In the genomic region with DNA sequence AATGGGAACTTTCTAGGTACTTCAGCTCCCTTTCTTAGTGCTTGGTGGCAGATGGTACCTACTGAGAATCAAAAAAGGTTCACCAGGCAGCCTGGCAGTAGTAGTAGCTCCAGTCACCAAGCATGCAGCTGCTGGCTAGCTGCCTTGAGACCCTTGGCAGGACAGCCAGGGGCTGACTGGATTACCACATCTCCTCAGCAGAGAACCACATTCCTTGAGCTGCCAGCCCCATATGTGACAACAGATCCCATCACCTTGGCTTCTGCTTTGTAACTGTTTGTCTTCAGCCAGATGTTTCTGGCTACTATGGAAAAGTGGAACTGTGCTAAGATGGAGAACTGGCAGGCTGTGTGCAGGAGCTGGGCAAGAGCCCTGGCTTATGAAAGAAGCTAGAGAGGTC, we compare ENCODE assay signal across 29 cellular contexts. TPM values are rescaled to one million over a fixed set of nuclear protein-coding genes. Genes with fewer than 3 reads are reported as not detected.
"Had no signal": no experiment of that assay in that cellular context is flagged by ENCODE, and none has a peak within 500 bp of the region (broad histone marks: within the 10 kb centered on the region; RNA-seq: fewer than 3 reads in every experiment).

No MANE protein-coding gene starts in this region.

- H3K9me3 Mint-ChIP-seq: naive thymus-derived CD8-positive, alpha-beta T cell; nephron progenitor cell had no signal

- H3K27ac ChIP-seq: coronary artery, esophagus squamous epithelium, gastrocnemius medialis, hepatocyte, left lung, lower lobe of right lung, prostate gland, right lobe of liver, stomach, thyroid gland, vagina had no signal

- ATAC-seq: left lung; lower lobe of right lung; naive thymus-derived CD8-positive, alpha-beta T cell; right lobe of liver had no signal

- H3K27ac Mint-ChIP-seq: naive thymus-derived CD8-positive, alpha-beta T cell; nephron progenitor cell had no signal

- H3K27me3 Mint-ChIP-seq: naive thymus-derived CD8-positive, alpha-beta T cell had no signal

- H3K4me3 Mint-ChIP-seq: naive thymus-derived CD8-positive, alpha-beta T cell; nephron progenitor cell had no signal

- DNase-seq: dermis blood vessel endothelial cell; effector memory CD4-positive, alpha-beta T cell; erythroblast; esophagus squamous epithelium; gastrocnemius medialis; head of caudate nucleus; kidney; left lung; lower lobe of right lung; naive thymus-derived CD8-positive, alpha-beta T cell; nephron progenitor cell; nucleus accumbens; right lobe of liver; stimulated activated CD4-positive, alpha-beta T cell treated with anti-CD3 and anti-CD28 coated beads, Interleukin-12 subunit alpha, Interleukin-12 subunit beta, amount 100 ng/mL, for 4 hours; stimulated activated CD4-positive, alpha-beta T cell treated with anti-CD3 and anti-CD28 coated beads, Interleukin-1b, Interleukin-23, amount 100 ng/mL, for 48 hours; stimulated activated CD4-positive, alpha-beta T cell treated with anti-CD3 and anti-CD28 coated beads, Interleukin-4, amount 100 ng/mL, for 1 hour; stimulated activated CD8-positive, alpha-beta memory T cell treated with anti-CD3 and anti-CD28 coated beads, Interleukin-4, amount 100 ng/mL, for 48 hours; stimulated activated naive CD4-positive, alpha-beta T cell; stomach; thyroid gland; trophoblast cell had no signal

- H3K79me2 ChIP-seq: hepatocyte had no signal

- H3K4me3 ChIP-seq: coronary artery, esophagus squamous epithelium, gastrocnemius medialis, hepatocyte, left lung, lower lobe of right lung, prostate gland, right lobe of liver, smooth muscle cell, stomach, thyroid gland, vagina had no signal

- H3K9me3 ChIP-seq: esophagus squamous epithelium, gastrocnemius medialis, left lung, lower lobe of right lung, prostate gland, right lobe of liver, stomach, thyroid gland, vagina had no signal

- H2AFZ ChIP-seq: hepatocyte had no signal

- H3K4me1 ChIP-seq: esophagus squamous epithelium, left lung, lower lobe of right lung, prostate gland, right lobe of liver, stomach, vagina had no signal

- H3K4me2 ChIP-seq: hepatocyte, smooth muscle cell had no signal

- H3K27me3 ChIP-seq: esophagus squamous epithelium, gastrocnemius medialis, hepatocyte, left lung, right lobe of liver, stomach, thyroid gland, vagina had no signal

RNA-seq across cellular contexts. Expression of a gene that starts 39.6 kb away (rescaled TPM):
- total RNA-seq: esophagus squamous epithelium, gastrocnemius medialis, left lung, lower lobe of right lung, mesenteric fat pad, renal cortical epithelial cell, right lobe of liver, ureter, vagina had no signal
- polyA plus RNA-seq: hepatocyte, stomach had no signal
